ENCODE assay signal across 1 cellular context in genomic region chr17:59707971-59708425, GRCh38.
TF ChIP-seq lines count a peak whose summit lies in the region.

No MANE protein-coding gene starts in this region.

TF ChIP-seq in HepG2, 621 proteins besides CTCF, POLR2A, EP300 and RAD21 (continued from another document):
- TF ChIP-seq, protein P1, sequence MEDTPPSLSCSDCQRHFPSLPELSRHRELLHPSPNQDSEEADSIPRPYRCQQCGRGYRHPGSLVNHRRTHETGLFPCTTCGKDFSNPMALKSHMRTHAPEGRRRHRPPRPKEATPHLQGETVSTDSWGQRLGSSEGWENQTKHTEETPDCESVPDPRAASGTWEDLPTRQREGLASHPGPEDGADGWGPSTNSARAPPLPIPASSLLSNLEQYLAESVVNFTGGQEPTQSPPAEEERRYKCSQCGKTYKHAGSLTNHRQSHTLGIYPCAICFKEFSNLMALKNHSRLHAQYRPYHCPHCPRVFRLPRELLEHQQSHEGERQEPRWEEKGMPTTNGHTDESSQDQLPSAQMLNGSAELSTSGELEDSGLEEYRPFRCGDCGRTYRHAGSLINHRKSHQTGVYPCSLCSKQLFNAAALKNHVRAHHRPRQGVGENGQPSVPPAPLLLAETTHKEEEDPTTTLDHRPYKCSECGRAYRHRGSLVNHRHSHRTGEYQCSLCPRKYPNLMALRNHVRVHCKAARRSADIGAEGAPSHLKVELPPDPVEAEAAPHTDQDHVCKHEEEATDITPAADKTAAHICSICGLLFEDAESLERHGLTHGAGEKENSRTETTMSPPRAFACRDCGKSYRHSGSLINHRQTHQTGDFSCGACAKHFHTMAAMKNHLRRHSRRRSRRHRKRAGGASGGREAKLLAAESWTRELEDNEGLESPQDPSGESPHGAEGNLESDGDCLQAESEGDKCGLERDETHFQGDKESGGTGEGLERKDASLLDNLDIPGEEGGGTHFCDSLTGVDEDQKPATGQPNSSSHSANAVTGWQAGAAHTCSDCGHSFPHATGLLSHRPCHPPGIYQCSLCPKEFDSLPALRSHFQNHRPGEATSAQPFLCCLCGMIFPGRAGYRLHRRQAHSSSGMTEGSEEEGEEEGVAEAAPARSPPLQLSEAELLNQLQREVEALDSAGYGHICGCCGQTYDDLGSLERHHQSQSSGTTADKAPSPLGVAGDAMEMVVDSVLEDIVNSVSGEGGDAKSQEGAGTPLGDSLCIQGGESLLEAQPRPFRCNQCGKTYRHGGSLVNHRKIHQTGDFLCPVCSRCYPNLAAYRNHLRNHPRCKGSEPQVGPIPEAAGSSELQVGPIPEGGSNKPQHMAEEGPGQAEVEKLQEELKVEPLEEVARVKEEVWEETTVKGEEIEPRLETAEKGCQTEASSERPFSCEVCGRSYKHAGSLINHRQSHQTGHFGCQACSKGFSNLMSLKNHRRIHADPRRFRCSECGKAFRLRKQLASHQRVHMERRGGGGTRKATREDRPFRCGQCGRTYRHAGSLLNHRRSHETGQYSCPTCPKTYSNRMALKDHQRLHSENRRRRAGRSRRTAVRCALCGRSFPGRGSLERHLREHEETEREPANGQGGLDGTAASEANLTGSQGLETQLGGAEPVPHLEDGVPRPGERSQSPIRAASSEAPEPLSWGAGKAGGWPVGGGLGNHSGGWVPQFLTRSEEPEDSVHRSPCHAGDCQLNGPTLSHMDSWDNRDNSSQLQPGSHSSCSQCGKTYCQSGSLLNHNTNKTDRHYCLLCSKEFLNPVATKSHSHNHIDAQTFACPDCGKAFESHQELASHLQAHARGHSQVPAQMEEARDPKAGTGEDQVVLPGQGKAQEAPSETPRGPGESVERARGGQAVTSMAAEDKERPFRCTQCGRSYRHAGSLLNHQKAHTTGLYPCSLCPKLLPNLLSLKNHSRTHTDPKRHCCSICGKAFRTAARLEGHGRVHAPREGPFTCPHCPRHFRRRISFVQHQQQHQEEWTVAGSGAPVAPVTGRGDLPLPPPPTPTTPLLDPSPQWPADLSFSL (CRISPR knock-in tag; IDR thresholded peaks at IDR 0.05), result no peak; the same call in 1 of the 2 replicates
- TF ChIP-seq SPEN (CRISPR knock-in tag; IDR thresholded peaks at IDR 0.05; ENCODE audit: low read depth) (no peak), TFDP1 (CRISPR knock-in tag; IDR thresholded peaks at IDR 0.05; ENCODE audit: borderline replicate concordance) (no peak), POLR2AphosphoS5 (IDR thresholded peaks at IDR 0.05; ENCODE audit: low read depth, low read length) (no peak), ZNF253 (CRISPR knock-in tag; IDR thresholded peaks at IDR 0.05; ENCODE audit: borderline replicate concordance) (no peak), LCORL (IDR thresholded peaks at IDR 0.05) (no peak), LCORL (CRISPR knock-in tag; IDR thresholded peaks at IDR 0.05) (0 out of 2 replicates have a peak, but pooled peaks have one; percentile 3), ZNF790 (CRISPR knock-in tag; IDR thresholded peaks at IDR 0.05; ENCODE audit: borderline replicate concordance) (0 out of 2 replicates have a peak, but pooled peaks have one; percentile 11), PCBP1 (IDR thresholded peaks at IDR 0.05; ENCODE audit: borderline replicate concordance, low read depth, low read length) (no peak), ZNF724P (CRISPR knock-in tag; IDR thresholded peaks at IDR 0.05; ENCODE audit: borderline replicate concordance) (no peak), ZNF709 (CRISPR knock-in tag; IDR thresholded peaks at IDR 0.05) (no peak), HES4 (CRISPR knock-in tag; IDR thresholded peaks at IDR 0.05; ENCODE audit: borderline replicate concordance) (0 out of 2 replicates have a peak, but pooled peaks have one; percentile 47), ZNF276 (CRISPR knock-in tag; IDR thresholded peaks at IDR 0.05; ENCODE audit: low read depth) (no peak)
- TF ChIP-seq, protein P2, sequence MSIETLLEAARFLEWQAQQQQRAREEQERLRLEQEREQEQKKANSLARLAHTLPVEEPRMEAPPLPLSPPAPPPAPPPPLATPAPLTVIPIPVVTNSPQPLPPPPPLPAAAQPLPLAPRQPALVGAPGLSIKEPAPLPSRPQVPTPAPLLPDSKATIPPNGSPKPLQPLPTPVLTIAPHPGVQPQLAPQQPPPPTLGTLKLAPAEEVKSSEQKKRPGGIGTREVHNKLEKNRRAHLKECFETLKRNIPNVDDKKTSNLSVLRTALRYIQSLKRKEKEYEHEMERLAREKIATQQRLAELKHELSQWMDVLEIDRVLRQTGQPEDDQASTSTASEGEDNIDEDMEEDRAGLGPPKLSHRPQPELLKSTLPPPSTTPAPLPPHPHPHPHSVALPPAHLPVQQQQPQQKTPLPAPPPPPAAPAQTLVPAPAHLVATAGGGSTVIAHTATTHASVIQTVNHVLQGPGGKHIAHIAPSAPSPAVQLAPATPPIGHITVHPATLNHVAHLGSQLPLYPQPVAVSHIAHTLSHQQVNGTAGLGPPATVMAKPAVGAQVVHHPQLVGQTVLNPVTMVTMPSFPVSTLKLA (IDR thresholded peaks at IDR 0.05), result no peak
- TF ChIP-seq, protein P3, sequence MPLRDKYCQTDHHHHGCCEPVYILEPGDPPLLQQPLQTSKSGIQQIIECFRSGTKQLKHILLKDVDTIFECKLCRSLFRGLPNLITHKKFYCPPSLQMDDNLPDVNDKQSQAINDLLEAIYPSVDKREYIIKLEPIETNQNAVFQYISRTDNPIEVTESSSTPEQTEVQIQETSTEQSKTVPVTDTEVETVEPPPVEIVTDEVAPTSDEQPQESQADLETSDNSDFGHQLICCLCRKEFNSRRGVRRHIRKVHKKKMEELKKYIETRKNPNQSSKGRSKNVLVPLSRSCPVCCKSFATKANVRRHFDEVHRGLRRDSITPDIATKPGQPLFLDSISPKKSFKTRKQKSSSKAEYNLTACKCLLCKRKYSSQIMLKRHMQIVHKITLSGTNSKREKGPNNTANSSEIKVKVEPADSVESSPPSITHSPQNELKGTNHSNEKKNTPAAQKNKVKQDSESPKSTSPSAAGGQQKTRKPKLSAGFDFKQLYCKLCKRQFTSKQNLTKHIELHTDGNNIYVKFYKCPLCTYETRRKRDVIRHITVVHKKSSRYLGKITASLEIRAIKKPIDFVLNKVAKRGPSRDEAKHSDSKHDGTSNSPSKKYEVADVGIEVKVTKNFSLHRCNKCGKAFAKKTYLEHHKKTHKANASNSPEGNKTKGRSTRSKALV (CRISPR knock-in tag; IDR thresholded peaks at IDR 0.05), result no peak
- TF ChIP-seq, protein P4, sequence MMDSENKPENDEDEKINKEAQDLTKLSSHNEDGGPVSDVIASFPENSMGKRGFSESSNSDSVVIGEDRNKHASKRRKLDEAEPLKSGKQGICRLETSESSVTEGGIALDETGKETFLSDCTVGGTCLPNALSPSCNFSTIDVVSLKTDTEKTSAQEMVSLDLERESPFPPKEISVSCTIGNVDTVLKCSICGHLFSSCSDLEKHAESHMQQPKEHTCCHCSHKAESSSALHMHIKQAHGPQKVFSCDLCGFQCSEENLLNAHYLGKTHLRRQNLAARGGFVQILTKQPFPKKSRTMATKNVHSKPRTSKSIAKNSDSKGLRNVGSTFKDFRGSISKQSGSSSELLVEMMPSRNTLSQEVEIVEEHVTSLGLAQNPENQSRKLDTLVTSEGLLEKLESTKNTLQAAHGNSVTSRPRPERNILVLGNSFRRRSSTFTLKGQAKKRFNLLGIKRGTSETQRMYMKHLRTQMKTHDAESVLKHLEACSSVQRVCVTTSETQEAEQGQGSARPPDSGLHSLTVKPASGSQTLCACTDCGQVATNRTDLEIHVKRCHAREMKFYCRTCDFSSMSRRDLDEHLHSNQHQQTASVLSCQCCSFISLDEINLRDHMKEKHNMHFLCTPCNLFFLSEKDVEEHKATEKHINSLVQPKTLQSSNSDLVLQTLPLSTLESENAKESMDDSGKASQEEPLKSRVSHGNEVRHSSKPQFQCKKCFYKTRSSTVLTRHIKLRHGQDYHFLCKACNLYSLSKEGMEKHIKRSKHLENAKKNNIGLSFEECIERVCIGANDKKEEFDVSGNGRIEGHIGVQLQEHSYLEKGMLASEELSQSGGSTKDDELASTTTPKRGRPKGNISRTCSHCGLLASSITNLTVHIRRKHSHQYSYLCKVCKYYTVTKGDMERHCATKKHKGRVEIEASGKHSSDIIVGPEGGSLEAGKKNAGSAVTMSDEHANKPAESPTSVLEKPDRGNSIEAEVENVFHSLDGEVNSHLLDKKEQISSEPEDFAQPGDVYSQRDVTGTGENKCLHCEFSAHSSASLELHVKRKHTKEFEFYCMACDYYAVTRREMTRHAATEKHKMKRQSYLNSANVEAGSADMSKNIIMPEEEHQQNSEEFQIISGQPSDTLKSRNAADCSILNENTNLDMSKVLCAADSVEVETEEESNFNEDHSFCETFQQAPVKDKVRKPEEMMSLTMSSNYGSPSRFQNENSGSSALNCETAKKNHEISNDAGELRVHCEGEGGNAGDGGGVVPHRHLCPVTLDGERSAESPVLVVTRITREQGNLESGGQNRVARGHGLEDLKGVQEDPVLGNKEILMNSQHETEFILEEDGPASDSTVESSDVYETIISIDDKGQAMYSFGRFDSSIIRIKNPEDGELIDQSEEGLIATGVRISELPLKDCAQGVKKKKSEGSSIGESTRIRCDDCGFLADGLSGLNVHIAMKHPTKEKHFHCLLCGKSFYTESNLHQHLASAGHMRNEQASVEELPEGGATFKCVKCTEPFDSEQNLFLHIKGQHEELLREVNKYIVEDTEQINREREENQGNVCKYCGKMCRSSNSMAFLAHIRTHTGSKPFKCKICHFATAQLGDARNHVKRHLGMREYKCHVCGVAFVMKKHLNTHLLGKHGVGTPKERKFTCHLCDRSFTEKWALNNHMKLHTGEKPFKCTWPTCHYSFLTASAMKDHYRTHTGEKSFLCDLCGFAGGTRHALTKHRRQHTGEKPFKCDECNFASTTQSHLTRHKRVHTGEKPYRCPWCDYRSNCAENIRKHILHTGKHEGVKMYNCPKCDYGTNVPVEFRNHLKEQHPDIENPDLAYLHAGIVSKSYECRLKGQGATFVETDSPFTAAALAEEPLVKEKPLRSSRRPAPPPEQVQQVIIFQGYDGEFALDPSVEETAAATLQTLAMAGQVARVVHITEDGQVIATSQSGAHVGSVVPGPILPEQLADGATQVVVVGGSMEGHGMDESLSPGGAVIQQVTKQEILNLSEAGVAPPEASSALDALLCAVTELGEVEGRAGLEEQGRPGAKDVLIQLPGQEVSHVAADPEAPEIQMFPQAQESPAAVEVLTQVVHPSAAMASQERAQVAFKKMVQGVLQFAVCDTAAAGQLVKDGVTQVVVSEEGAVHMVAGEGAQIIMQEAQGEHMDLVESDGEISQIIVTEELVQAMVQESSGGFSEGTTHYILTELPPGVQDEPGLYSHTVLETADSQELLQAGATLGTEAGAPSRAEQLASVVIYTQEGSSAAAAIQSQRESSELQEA (CRISPR knock-in tag; IDR thresholded peaks at IDR 0.05; ENCODE audit: not compliant biosample characterization), result no peak
- TF ChIP-seq, protein P5, sequence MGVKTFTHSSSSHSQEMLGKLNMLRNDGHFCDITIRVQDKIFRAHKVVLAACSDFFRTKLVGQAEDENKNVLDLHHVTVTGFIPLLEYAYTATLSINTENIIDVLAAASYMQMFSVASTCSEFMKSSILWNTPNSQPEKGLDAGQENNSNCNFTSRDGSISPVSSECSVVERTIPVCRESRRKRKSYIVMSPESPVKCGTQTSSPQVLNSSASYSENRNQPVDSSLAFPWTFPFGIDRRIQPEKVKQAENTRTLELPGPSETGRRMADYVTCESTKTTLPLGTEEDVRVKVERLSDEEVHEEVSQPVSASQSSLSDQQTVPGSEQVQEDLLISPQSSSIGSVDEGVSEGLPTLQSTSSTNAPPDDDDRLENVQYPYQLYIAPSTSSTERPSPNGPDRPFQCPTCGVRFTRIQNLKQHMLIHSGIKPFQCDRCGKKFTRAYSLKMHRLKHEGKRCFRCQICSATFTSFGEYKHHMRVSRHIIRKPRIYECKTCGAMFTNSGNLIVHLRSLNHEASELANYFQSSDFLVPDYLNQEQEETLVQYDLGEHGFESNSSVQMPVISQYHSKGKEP (CRISPR knock-in tag; IDR thresholded peaks at IDR 0.05), result no peak
TF ChIP-seq in HepG2: peak in this region for 21.
